Comparison of ENCODE assay signal across 30 cellular contexts in genomic region chr7:139901411-139901810, GRCh38.
DNase-seq lines count a peak whose midpoint lies in the region; ATAC-seq and TF ChIP-seq lines count a peak whose summit lies in the region.
"Had no signal": no experiment of that assay in that cellular context is flagged by ENCODE, and none has a peak within 500 bp of the region (broad histone marks: within the 10 kb centered on the region; RNA-seq: fewer than 3 reads in every experiment).

No MANE protein-coding gene starts in this region.

- H3K4me1 ChIP-seq in OCI-LY7 (ENCODE audit: insufficient read depth, low read length, poor library complexity, severe bottlenecking) (peaks cover 36% of the 10 kb centered on the region), lower lobe of right lung (no peaks in the 10 kb centered on the region), Caco-2 (no peaks in the 10 kb centered on the region)
- H3K4me1 ChIP-seq: colonic mucosa, foreskin keratinocyte, neural progenitor cell, right lobe of liver had no signal

- no peaks in the 10 kb centered on the region for H4K20me1 ChIP-seq in OCI-LY7 (ENCODE audit: insufficient read depth, low read length)

- H3K27me3 Mint-ChIP-seq in activated CD8-positive, alpha-beta T cell treated with anti-CD3 and anti-CD28 coated beads, Interleukin-2, amount 10 ng/mL, durations not matched to agents 7 days and 5 days (ENCODE audit: low read depth) = peaks cover 11% of the 10 kb centered on the region
- H3K27me3 Mint-ChIP-seq in activated CD8-positive, alpha-beta T cell treated with anti-CD3 and anti-CD28 coated beads for 36 hours = no peaks in the 10 kb centered on the region
- H3K27me3 Mint-ChIP-seq in Caco-2 (ENCODE audit: insufficient read depth, unreplicated experiment) = peaks cover 7% of the 10 kb centered on the region
- H3K27me3 Mint-ChIP-seq: activated naive CD4-positive, alpha-beta T cell treated with anti-CD3 and anti-CD28 coated beads, Interleukin-2, amount 50 U/mL, for 24 hours; activated T-helper 17 cell treated with anti-CD3 and anti-CD28 coated beads, Interleukin-2, amount 50 U/mL, for 72 hours had no signal

- no peaks in the 10 kb centered on the region for H3K4me1 Mint-ChIP-seq in activated CD8-positive, alpha-beta T cell treated with anti-CD3 and anti-CD28 coated beads, Interleukin-2, amount 10 ng/mL, durations not matched to agents 7 days and 5 days (ENCODE audit: low read depth)
- H3K4me1 Mint-ChIP-seq in activated CD8-positive, alpha-beta T cell treated with anti-CD3 and anti-CD28 coated beads for 36 hours (ENCODE audit: low read depth) = no peaks in the 10 kb centered on the region
- H3K4me1 Mint-ChIP-seq in Caco-2 (ENCODE audit: low read depth, unreplicated experiment) = no peaks in the 10 kb centered on the region
- H3K4me1 Mint-ChIP-seq: activated naive CD4-positive, alpha-beta T cell treated with anti-CD3 and anti-CD28 coated beads, Interleukin-2, amount 50 U/mL, for 24 hours; CD8-positive, alpha-beta memory T cell had no signal

- TF ChIP-seq CTCF in activated CD8-positive, alpha-beta T cell treated with anti-CD3 and anti-CD28 coated beads for 36 hours (IDR thresholded peaks at IDR 0.05) = no peak
- TF ChIP-seq CTCF in OCI-LY7 (conservative IDR thresholded peaks at IDR 0.05; ENCODE audit: low read length) (no peak), lower lobe of right lung (IDR thresholded peaks at IDR 0.05) (no peak), Caco-2 (IDR thresholded peaks at IDR 0.05; ENCODE audit: insufficient read depth in 1 of 2, low read depth in 1 of 2, low read length in 1 of 2, severe bottlenecking in 1 of 2, unreplicated experiment in 1 of 2) (no peak)

- H3K36me3 Mint-ChIP-seq in activated CD8-positive, alpha-beta T cell treated with anti-CD3 and anti-CD28 coated beads, Interleukin-2, amount 10 ng/mL, durations not matched to agents 7 days and 5 days (ENCODE audit: low read depth) = no peaks in the 10 kb centered on the region
- no peaks in the 10 kb centered on the region for H3K36me3 Mint-ChIP-seq in activated CD8-positive, alpha-beta T cell treated with anti-CD3 and anti-CD28 coated beads for 36 hours (ENCODE audit: low read depth)
- H3K36me3 Mint-ChIP-seq in Caco-2 (ENCODE audit: insufficient read depth, unreplicated experiment) = no peaks in the 10 kb centered on the region

- H3K4me3 ChIP-seq in OCI-LY7 (ENCODE audit: low read depth, low read length, poor library complexity, severe bottlenecking) (no peak overlapping the region), lower lobe of right lung (no peak overlapping the region), Caco-2 (ENCODE audit: low read depth, low read length) (no peak overlapping the region)
- H3K4me3 ChIP-seq: colonic mucosa, MG63, neural progenitor cell, right lobe of liver had no signal

- H2AFZ ChIP-seq in OCI-LY7 (ENCODE audit: low read length) = no peak overlapping the region
- H2AFZ ChIP-seq: neural progenitor cell had no signal

- H3K27ac ChIP-seq in OCI-LY7 (ENCODE audit: low read depth, low read length, poor library complexity, severe bottlenecking) = no peak overlapping the region
- no peak overlapping the region for H3K27ac ChIP-seq in lower lobe of right lung
- H3K27ac ChIP-seq: 22Rv1, colonic mucosa, foreskin keratinocyte, neural progenitor cell, right lobe of liver had no signal

- CTCF ChIA-PET in activated CD8-positive, alpha-beta T cell treated with anti-CD3 and anti-CD28 coated beads, Interleukin-2, amount 10 ng/mL, durations not matched to agents 7 days and 5 days (lab: Charles Lee) = interaction anchor here (1.1 kb wide), 1 partner anchor 16 kb away, joined by 3 read pairs; no protein-coding TSS in a partner anchor
- CTCF ChIA-PET in activated CD8-positive, alpha-beta T cell treated with anti-CD3 and anti-CD28 coated beads for 36 hours (lab: Charles Lee) = interaction anchor here (0.5 to 0.9 kb wide), 2 partner anchors 43 to 105 kb away, joined by 3 read pairs; no protein-coding TSS in a partner anchor
- CTCF ChIA-PET in OCI-LY7 (lab: Charles Lee; ENCODE audit: unreplicated experiment) = interaction anchor here (0.9 kb wide), 1 partner anchor 15 kb away, joined by 4 read pairs; no protein-coding TSS in a partner anchor
- CTCF ChIA-PET in Caco-2 (lab: Charles Lee) = no interaction called here

- H3K79me2 ChIP-seq in OCI-LY7 (ENCODE audit: insufficient read depth, low read depth, low read length) = no peaks in the 10 kb centered on the region

- no peak overlapping the region for H3K4me3 Mint-ChIP-seq in activated CD8-positive, alpha-beta T cell treated with anti-CD3 and anti-CD28 coated beads, Interleukin-2, amount 10 ng/mL, durations not matched to agents 7 days and 5 days
- H3K4me3 Mint-ChIP-seq in activated CD8-positive, alpha-beta T cell treated with anti-CD3 and anti-CD28 coated beads for 36 hours = no peak overlapping the region
- H3K4me3 Mint-ChIP-seq in Caco-2 (ENCODE audit: unreplicated experiment) = no peak overlapping the region
- H3K4me3 Mint-ChIP-seq: activated naive CD4-positive, alpha-beta T cell treated with anti-CD3 and anti-CD28 coated beads, Interleukin-2, amount 50 U/mL, for 24 hours; activated T-helper 17 cell treated with anti-CD3 and anti-CD28 coated beads, Interleukin-2, amount 50 U/mL, for 72 hours; CD8-positive, alpha-beta memory T cell; effector memory CD8-positive, alpha-beta T cell; neural progenitor cell had no signal

- H3K27ac Mint-ChIP-seq in activated CD8-positive, alpha-beta T cell treated with anti-CD3 and anti-CD28 coated beads, Interleukin-2, amount 10 ng/mL, durations not matched to agents 7 days and 5 days = no peak overlapping the region
- H3K27ac Mint-ChIP-seq in activated CD8-positive, alpha-beta T cell treated with anti-CD3 and anti-CD28 coated beads for 36 hours = no peak overlapping the region
- H3K27ac Mint-ChIP-seq in Caco-2 (ENCODE audit: unreplicated experiment) = no peak overlapping the region
- H3K27ac Mint-ChIP-seq: activated naive CD4-positive, alpha-beta T cell treated with anti-CD3 and anti-CD28 coated beads, Interleukin-2, amount 50 U/mL, for 24 hours; activated T-helper 17 cell treated with anti-CD3 and anti-CD28 coated beads, Interleukin-2, amount 50 U/mL, for 72 hours; CD8-positive, alpha-beta memory T cell; effector memory CD8-positive, alpha-beta T cell; neural progenitor cell had no signal

- H3K36me3 ChIP-seq in OCI-LY7 (ENCODE audit: insufficient read depth, low read length) (no peaks in the 10 kb centered on the region; the same call in 1 of the 2 replicates), lower lobe of right lung (no peaks in the 10 kb centered on the region), Caco-2 (ENCODE audit: control insufficient read depth, insufficient read depth, low read length) (no peaks in the 10 kb centered on the region)
- H3K36me3 ChIP-seq: colonic mucosa, MG63, neural progenitor cell, right lobe of liver had no signal

- H3K9me2 ChIP-seq in OCI-LY7 (ENCODE audit: insufficient read depth, low read length) = no peaks in the 10 kb centered on the region

- peak; percentile 13 for DNase-seq in activated CD8-positive, alpha-beta T cell treated with anti-CD3 and anti-CD28 coated beads, Interleukin-2, amount 10 ng/mL, durations not matched to agents 7 days and 5 days
- no peak for DNase-seq in activated CD8-positive, alpha-beta T cell treated with anti-CD3 and anti-CD28 coated beads for 36 hours
- DNase-seq in OCI-LY7 (ENCODE audit: low spot score) (peak; percentile 51), lower lobe of right lung (no peak), Caco-2 (no peak), hypothalamus (lab: John Stamatoyannopoulos, UW) (no peak), putamen (ENCODE audit: low spot score) (no peak)
- DNase-seq: activated CD4-positive, alpha-beta T cell treated with anti-CD3 and anti-CD28 coated beads, Interleukin-2, amount 50 U/mL, for 48 hours; anterior cingulate cortex; CD8-positive, alpha-beta memory T cell; colonic mucosa; effector memory CD8-positive, alpha-beta T cell; foreskin keratinocyte; H7; mammary epithelial cell; MG63; NCI-H446 treated with DMSO at 0.1 percent for 48 hours; right lobe of liver; SHP77 treated with DMSO at 0.1 percent for 48 hours; stimulated activated CD4-positive, alpha-beta T cell treated with anti-CD3 and anti-CD28 coated beads, Interleukin-12 subunit alpha, Interleukin-12 subunit beta, amount 100 ng/mL, for 4 hours; stimulated activated CD4-positive, alpha-beta T cell treated with anti-CD3 and anti-CD28 coated beads, Interleukin-4, amount 100 ng/mL, for 1 hour; SW 1271; T1000 had no signal

- H3K9me3 Mint-ChIP-seq in activated CD8-positive, alpha-beta T cell treated with anti-CD3 and anti-CD28 coated beads, Interleukin-2, amount 10 ng/mL, durations not matched to agents 7 days and 5 days (ENCODE audit: insufficient read depth) = peaks cover under 1% of the 10 kb centered on the region
- H3K9me3 Mint-ChIP-seq in activated CD8-positive, alpha-beta T cell treated with anti-CD3 and anti-CD28 coated beads for 36 hours = peaks cover 2% of the 10 kb centered on the region
- H3K9me3 Mint-ChIP-seq in Caco-2 (ENCODE audit: unreplicated experiment) = no peaks in the 10 kb centered on the region
- H3K9me3 Mint-ChIP-seq: activated T-helper 17 cell treated with anti-CD3 and anti-CD28 coated beads, Interleukin-2, amount 50 U/mL, for 72 hours had no signal

- peaks cover 18% of the 10 kb centered on the region; the same call in 1 of the 2 replicates for H3K9me3 ChIP-seq in OCI-LY7 (ENCODE audit: low read length)
- no peaks in the 10 kb centered on the region for H3K9me3 ChIP-seq in lower lobe of right lung
- H3K9me3 ChIP-seq in Caco-2 = no peaks in the 10 kb centered on the region; the same call in 1 of the 2 replicates
- H3K9me3 ChIP-seq: colonic mucosa, MG63, right lobe of liver had no signal

- H3K4me2 ChIP-seq in OCI-LY7 (ENCODE audit: low read length) = no peak overlapping the region
- H3K4me2 ChIP-seq: neural progenitor cell had no signal

- no peak for ATAC-seq in activated CD8-positive, alpha-beta T cell treated with anti-CD3 and anti-CD28 coated beads, Interleukin-2, amount 10 ng/mL, durations not matched to agents 7 days and 5 days
- ATAC-seq in activated CD8-positive, alpha-beta T cell treated with anti-CD3 and anti-CD28 coated beads for 36 hours = no peak
- ATAC-seq in lower lobe of right lung = peak; percentile 48 to 52
- no peak for ATAC-seq in GM18858 (IDR thresholded peaks at IDR 0.05; ENCODE audit: unreplicated experiment)
- ATAC-seq: activated CD4-positive, CD25-positive, alpha-beta regulatory T cell treated with anti-CD3 and anti-CD28 coated beads, Interleukin-2, amount 50 U/mL, for 24 hours; activated T-helper 17 cell treated with anti-CD3 and anti-CD28 coated beads, Interleukin-2, amount 50 U/mL, for 72 hours; effector memory CD8-positive, alpha-beta T cell; foreskin keratinocyte; Panc1 had no signal

- H3K27me3 ChIP-seq in lower lobe of right lung (ENCODE audit: low read depth) = no peaks in the 10 kb centered on the region
- H3K27me3 ChIP-seq in Caco-2 (replicated peaks; ENCODE audit: control insufficient read depth, insufficient read depth, low read length) = no peaks in the 10 kb centered on the region
- H3K27me3 ChIP-seq: colonic mucosa, foreskin keratinocyte, MG63, neural progenitor cell, right lobe of liver had no signal

- BruUV-seq in OCI-LY7 (replicated peaks; lab: Mats Ljungman, UMichigan) = no TSS peak
- BruUV-seq in Caco-2 (replicated peaks; lab: Mats Ljungman, UMichigan) = no TSS peak

- POLR2A ChIA-PET in activated CD8-positive, alpha-beta T cell treated with anti-CD3 and anti-CD28 coated beads, Interleukin-2, amount 10 ng/mL, durations not matched to agents 7 days and 5 days (lab: Charles Lee) = interaction anchor here (0.6 kb wide), 1 partner anchor 180 kb away, joined by 3 read pairs; no protein-coding TSS in a partner anchor
- POLR2A ChIA-PET in activated CD8-positive, alpha-beta T cell treated with anti-CD3 and anti-CD28 coated beads for 36 hours (lab: Charles Lee) = no interaction called here
- POLR2A ChIA-PET in OCI-LY7 (lab: Charles Lee) = interaction anchor here (0.7 to 3.0 kb wide), 3 partner anchors 12 to 30 kb away, joined by 3 to 22 read pairs (median 4); no protein-coding TSS in a partner anchor
- POLR2A ChIA-PET in Caco-2 (lab: Charles Lee) = no interaction called here

- intact Hi-C loops in activated CD8-positive, alpha-beta T cell treated with anti-CD3 and anti-CD28 coated beads for 36 hours (cut with micrococcal nuclease) = no loop called here
- intact Hi-C loops in OCI-LY7 (cut with micrococcal nuclease; ENCODE audit: unreplicated experiment) = no loop called here
- intact Hi-C loops in lower lobe of right lung (cut with DNase I) = no loop called here
- intact Hi-C loops in Caco-2 (cut with micrococcal nuclease; ENCODE audit: unreplicated experiment) = no loop called here

Comparison
In these comparisons a context has a peak if more than half of its experiments do, and no peak if none do; other contexts are left out.
1. DNase-seq: peak in activated CD8-positive, alpha-beta T cell treated with anti-CD3 and anti-CD28 coated beads, Interleukin-2, amount 10 ng/mL, durations not matched to agents 7 days and 5 days (single experiment) and OCI-LY7 (single experiment); none in activated CD8-positive, alpha-beta T cell treated with anti-CD3 and anti-CD28 coated beads for 36 hours (single experiment), lower lobe of right lung (single experiment), Caco-2 (0 of 2), hypothalamus (0 of 51) and putamen (single experiment).
2. POLR2A ChIA-PET loops: an anchor here in activated CD8-positive, alpha-beta T cell treated with anti-CD3 and anti-CD28 coated beads, Interleukin-2, amount 10 ng/mL, durations not matched to agents 7 days and 5 days (0.6 kb wide) and OCI-LY7 (0.7 to 3.0 kb wide); none called in activated CD8-positive, alpha-beta T cell treated with anti-CD3 and anti-CD28 coated beads for 36 hours and Caco-2.
3. ATAC-seq: peak in lower lobe of right lung (2 of 2); none in activated CD8-positive, alpha-beta T cell treated with anti-CD3 and anti-CD28 coated beads, Interleukin-2, amount 10 ng/mL, durations not matched to agents 7 days and 5 days (single experiment), activated CD8-positive, alpha-beta T cell treated with anti-CD3 and anti-CD28 coated beads for 36 hours (single experiment) and GM18858 (single experiment).